8 cellular contexts compared by ENCODE assay signal in the genomic region with DNA sequence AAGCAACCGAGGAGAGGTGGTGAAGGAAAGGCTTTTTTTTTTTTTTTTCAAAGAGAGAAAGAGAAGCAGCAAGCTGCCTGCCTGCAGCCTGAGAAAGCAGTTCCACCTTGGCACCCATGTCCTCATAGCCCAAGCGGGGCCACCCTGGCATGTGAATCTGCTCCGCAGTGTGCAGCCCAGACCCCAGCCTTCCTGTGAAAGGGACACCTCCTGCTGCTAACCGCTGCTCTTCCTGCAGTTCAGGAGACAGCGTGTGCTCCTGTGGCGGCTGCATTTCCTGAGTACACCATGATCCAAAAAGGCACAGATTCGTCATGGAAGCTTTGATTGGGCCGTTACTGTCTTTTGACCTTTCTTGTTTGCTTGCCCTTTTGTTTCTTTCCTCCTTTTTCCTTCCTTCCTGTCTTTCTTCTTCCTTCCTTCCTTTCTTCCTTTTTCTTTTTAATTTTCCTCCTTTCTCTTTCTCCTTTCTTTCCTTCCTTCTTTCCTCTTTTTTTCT. TPM values are rescaled to one million over a fixed set of nuclear protein-coding genes. Genes with fewer than 3 reads are reported as not detected.
A peak's percentile ranks its signal among the peaks of the same experiment; 100 is the strongest.
DNase-seq lines count a peak whose midpoint lies in the region; ATAC-seq, FAIRE-seq and TF ChIP-seq lines count a peak whose summit lies in the region.
"Had no signal": no experiment of that assay in that cellular context is flagged by ENCODE, and none has a peak within 500 bp of the region (broad histone marks: within the 10 kb centered on the region; RNA-seq: fewer than 3 reads in every experiment).

No MANE protein-coding gene starts in this region.

- H3K9me3 ChIP-seq in H1 (ENCODE audit: insufficient read depth in 2 of 2, low read depth in 1 of 2, low read length in 1 of 2) (no peaks in the 10 kb centered on the region), small intestine (ENCODE audit: control insufficient read depth, low read depth) (no peaks in the 10 kb centered on the region)

- no peak for ATAC-seq in HG02642 (IDR thresholded peaks at IDR 0.05; ENCODE audit: poor library complexity, unreplicated experiment)
- ATAC-seq in GM19467 (IDR thresholded peaks at IDR 0.05; ENCODE audit: unreplicated experiment) = no peak

- no peaks in the 10 kb centered on the region for H3K27me3 ChIP-seq in H1 (replicated peaks in 1 of 4; ENCODE audit: control insufficient read depth in 3 of 4, extremely low read depth in 1 of 4, insufficient read depth in 3 of 4, low read length in 3 of 4)
- no peaks in the 10 kb centered on the region for H3K27me3 ChIP-seq in small intestine (ENCODE audit: control insufficient read depth in 2 of 2, insufficient read depth in 2 of 2, low read length in 2 of 2)

- H2BK12ac ChIP-seq in H1 (ENCODE audit: low read depth, low read length) = no peak overlapping the region

- H3K9ac ChIP-seq in H1 (replicated peaks in 1 of 4; ENCODE audit: extremely low read depth in 1 of 4, low read depth in 3 of 4, low read length in 3 of 4) = no peak overlapping the region

- peak overlapping the region; percentile 60; the same call in 1 of the 2 replicates for H3K18ac ChIP-seq in H1 (ENCODE audit: extremely low read depth, low read length)

- H2AK5ac ChIP-seq in H1 (ENCODE audit: low read depth, low read length) = no peak overlapping the region

- no peaks in the 10 kb centered on the region for H4K20me1 ChIP-seq in H1 (replicated peaks in 1 of 2; ENCODE audit: control insufficient read depth in 1 of 2, insufficient read depth in 2 of 2, low read length in 2 of 2)

- H3K23ac ChIP-seq in H1 (ENCODE audit: insufficient read length) = no peak overlapping the region

- H3K79me1 ChIP-seq in H1 (ENCODE audit: low read depth, low read length) = no peaks in the 10 kb centered on the region

- no peaks in the 10 kb centered on the region for H3K79me2 ChIP-seq in H1 (ENCODE audit: control insufficient read depth in 1 of 2, insufficient read depth in 2 of 2, low read length in 2 of 2)

- H3K4me3 ChIP-seq in H1 (ENCODE audit: extremely low read depth in 1 of 4, insufficient read depth in 2 of 4, low read depth in 3 of 4, low read length in 4 of 4) (peak overlapping the region in 1 of 4 experiments; percentile 17; a peak in 2 of 8 replicates), small intestine (ENCODE audit: low read depth in 1 of 2, low read length in 2 of 2) (no peak overlapping the region)

- no peak overlapping the region for H2BK20ac ChIP-seq in H1 (ENCODE audit: low read length)

- H3K36me3 ChIP-seq in H1 (ENCODE audit: control insufficient read depth in 2 of 4, insufficient read depth in 4 of 4, low read length in 3 of 4) = no peaks in the 10 kb centered on the region
- H3K36me3 ChIP-seq in small intestine (ENCODE audit: control insufficient read depth in 2 of 2, insufficient read depth in 2 of 2, low read length in 2 of 2) = no peaks in the 10 kb centered on the region

- H4K91ac ChIP-seq in H1 (replicated peaks; ENCODE audit: insufficient read length, low read length) = peak overlapping the region; percentile 34

- no peak overlapping the region for H3K56ac ChIP-seq in H1 (replicated peaks; ENCODE audit: insufficient read length, low read depth, low read length)

- H2AFZ ChIP-seq in H1 (ENCODE audit: low read length) = peak overlapping the region; percentile 87

- DNase-seq in KBM-7 (peak; percentile 64), H1 (ENCODE audit: low read depth in 1 of 2, low spot score in 2 of 2) (no peak), small intestine (peak; percentile 69), NCI-H1417 treated with DMSO at 0.1 percent for 48 hours (lab: John Stamatoyannopoulos, UW) (no peak)

- TF ChIP-seq EP300 in H1 (IDR thresholded peaks at IDR 0.05; ENCODE audit: borderline replicate concordance in 1 of 2, low read depth in 2 of 2, low read length in 2 of 2) = no peak

- no peak overlapping the region for H2BK120ac ChIP-seq in H1 (replicated peaks; ENCODE audit: low read depth, low read length)

- POLR2A ChIA-PET in H1 (lab: Charles Lee; ENCODE audit: partially characterized antibody) = interaction anchor here (0.9 to 1.0 kb wide), 2 partner anchors 11 to 23 kb away, joined by 3 read pairs; no protein-coding TSS in a partner anchor

- FAIRE-seq in H1 (lab: Jason Lieb, UNC) = no peak
- no peak for FAIRE-seq in small intestine (lab: Jason Lieb, UNC)

- H2BK5ac ChIP-seq in H1 (ENCODE audit: low read depth, low read length) = no peak overlapping the region

- CTCF ChIA-PET in H1 (lab: Charles Lee; ENCODE audit: partially characterized antibody) = interaction anchor here (1.1 kb wide), 1 partner anchor 137 kb away, joined by 5 read pairs; no protein-coding TSS in a partner anchor

- no peak for TF ChIP-seq CTCF in VCaP (conservative IDR thresholded peaks at IDR 0.05)
- TF ChIP-seq CTCF in H1 (IDR thresholded peaks at IDR 0.05; ENCODE audit: control extremely low read depth in 1 of 3, insufficient read depth in 1 of 3, low read depth in 1 of 3, low read length in 3 of 3) = no peak

- H3K4me1 ChIP-seq in H1 (replicated peaks in 1 of 4; ENCODE audit: control insufficient read depth in 3 of 4, insufficient read depth in 4 of 4, low read length in 3 of 4) = peaks cover 0 to 6% (median 3%) of the 10 kb centered on the region in 4 experiments; a peak in 5 of 7 replicates
- H3K4me1 ChIP-seq in small intestine (ENCODE audit: control insufficient read depth in 2 of 2, insufficient read depth in 1 of 2, low read depth in 1 of 2, low read length in 1 of 2) = peaks cover 0 to 1% of the 10 kb centered on the region in 2 donors

- peak overlapping the region in 1 of 2 experiments; percentile 55; a peak in 1 of 4 replicates for H3K4me2 ChIP-seq in H1 (ENCODE audit: insufficient read depth in 1 of 2, low read depth in 2 of 2, low read length in 2 of 2)

- in situ Hi-C loops in KBM-7 (cut with MboI; ENCODE audit: low pct_unique_long_range_greater_than_20kb, low sequenced_read_pairs) = no loop called here

- H3K23me2 ChIP-seq in H1 (ENCODE audit: low read depth, low read length) = no peaks in the 10 kb centered on the region; the same call in 1 of the 2 replicates

- no peak for TF ChIP-seq POLR2A in H1 (IDR thresholded peaks at IDR 0.05; ENCODE audit: control extremely low read depth in 1 of 2, low read depth in 2 of 2, low read length in 2 of 2)

- peak overlapping the region; percentile 69 for H3K4ac ChIP-seq in H1 (replicated peaks; ENCODE audit: insufficient read length, low read depth, low read length)

- no peak overlapping the region for H2BK15ac ChIP-seq in H1 (ENCODE audit: low read length)

- no peak overlapping the region for H3K14ac ChIP-seq in H1 (ENCODE audit: insufficient read length)

- H4K5ac ChIP-seq in H1 (ENCODE audit: insufficient read length, low read depth, low read length) = no peak overlapping the region

- H4K8ac ChIP-seq in H1 (ENCODE audit: extremely low read depth, insufficient read depth, low read length) = peak overlapping the region; percentile 48; the same call in 1 of the 2 replicates

- 39% methylated on average over 7 of the region's 8 CpGs; no CpG with 5 or more reads in 1 of the 2 experiments for WGBS in H1 (ENCODE audit: extremely low coverage in 1 of 2, insufficient coverage in 1 of 2, insufficient read length in 1 of 2, insufficient replicate concordance in 2 of 2, low coverage in 1 of 2, low lambda C conversion rate in 2 of 2, missing lambda C conversion rate in 1 of 2), 2 experiments
- 17 to 23% (median 18%) methylated on average over 8 of the region's 8 CpGs for WGBS in small intestine, 3 donors

- no peak for TF ChIP-seq RAD21 in H1 (IDR thresholded peaks at IDR 0.05 in 1 of 2, conservative IDR thresholded peaks at IDR 0.05 in 1 of 2; ENCODE audit: low read depth in 2 of 2, low read length in 2 of 2)

- H3K27ac ChIP-seq in VCaP (peak overlapping the region; percentile 17), H1 (ENCODE audit: low read depth, low read length) (no peak overlapping the region), small intestine (ENCODE audit: low read depth in 1 of 2, low read length in 1 of 2) (peak overlapping the region; percentile 15 to 28)

TF ChIP-seq in H1, 55 proteins besides CTCF, POLR2A, EP300 and RAD21 (continues in another document):
- no peak for TF ChIP-seq NANOG (IDR thresholded peaks at IDR 0.05; ENCODE audit: insufficient read depth, low read depth, low read length, poor library complexity, severe bottlenecking)
- no peak for TF ChIP-seq NRF1 (IDR thresholded peaks at IDR 0.05; ENCODE audit: low read depth, low read length)
- no peak for TF ChIP-seq SIX5 (IDR thresholded peaks at IDR 0.05; ENCODE audit: low read depth, low read length)
- no peak for TF ChIP-seq CBX8 (IDR thresholded peaks at IDR 0.05; ENCODE audit: borderline replicate concordance, low read depth, low read length)
- no peak for TF ChIP-seq GABPA (IDR thresholded peaks at IDR 0.05; ENCODE audit: borderline replicate concordance, insufficient read depth, low read length)
- TF ChIP-seq SP4 (IDR thresholded peaks at IDR 0.05; ENCODE audit: low read length) = no peak
- no peak for TF ChIP-seq TEAD4 (IDR thresholded peaks at IDR 0.05; ENCODE audit: low read depth, low read length)
- no peak for TF ChIP-seq SP2 (IDR thresholded peaks at IDR 0.05; ENCODE audit: low read length)
- no peak for TF ChIP-seq SIRT6 (IDR thresholded peaks at IDR 0.05; ENCODE audit: low read length)
- no peak for TF ChIP-seq YY1 (IDR thresholded peaks at IDR 0.05; ENCODE audit: low read depth, low read length)
- TF ChIP-seq, protein P1, sequence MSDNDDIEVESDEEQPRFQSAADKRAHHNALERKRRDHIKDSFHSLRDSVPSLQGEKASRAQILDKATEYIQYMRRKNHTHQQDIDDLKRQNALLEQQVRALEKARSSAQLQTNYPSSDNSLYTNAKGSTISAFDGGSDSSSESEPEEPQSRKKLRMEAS (IDR thresholded peaks at IDR 0.05) = no peak
- TF ChIP-seq, protein P2, sequence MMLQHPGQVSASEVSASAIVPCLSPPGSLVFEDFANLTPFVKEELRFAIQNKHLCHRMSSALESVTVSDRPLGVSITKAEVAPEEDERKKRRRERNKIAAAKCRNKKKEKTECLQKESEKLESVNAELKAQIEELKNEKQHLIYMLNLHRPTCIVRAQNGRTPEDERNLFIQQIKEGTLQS (IDR thresholded peaks at IDR 0.05; ENCODE audit: insufficient read depth, low read depth, low read length) = no peak
- no peak for TF ChIP-seq SP1 (IDR thresholded peaks at IDR 0.05; ENCODE audit: low read depth, low read length)
- TF ChIP-seq TCF12 (IDR thresholded peaks at IDR 0.05; ENCODE audit: low read depth, low read length) = no peak
- TF ChIP-seq BRCA1 (IDR thresholded peaks at IDR 0.05; ENCODE audit: low read depth, low read length) = no peak
- no peak for TF ChIP-seq RXRA (IDR thresholded peaks at IDR 0.05; ENCODE audit: insufficient read depth, low read depth, low read length)

RNA-seq across cellular contexts. Expression of a gene that starts 38.1 kb away (rescaled TPM):
- 0.71 and 0.74 TPM in 2 replicates for total RNA-seq in H1 (2021; fragmentation: NEBNext Ultra II Directional; extraction: Animal tissue kit (Norgen Biotek cat#: 25700))
- polyA plus RNA-seq in H1 (2011; rRNA removed) = 1.3 and 1.5 TPM in 2 replicates
- 0.81 TPM for polyA plus RNA-seq in H1 (2011; cell fraction: cytosol; rRNA removed)
- 1.4 TPM for polyA plus RNA-seq in H1 (2011; cell fraction: nucleus; rRNA removed)
- polyA plus RNA-seq in H1 (2012, experiment 1 of 2) = 0.75 to 1.2 TPM (median 1.0 TPM) in 4 replicates
- polyA plus RNA-seq in H1 (2012, experiment 2 of 2) = 0.20 TPM
- polyA plus RNA-seq in H1 (2013, experiment 1 of 2) = 0.63 TPM
- 0.55 TPM for polyA plus RNA-seq in H1 (2013, experiment 2 of 2)
- polyA minus RNA-seq in H1 (2011; rRNA and poly(A)+ RNA removed) = 1.2 and 1.5 TPM in 2 replicates
- 2.6 TPM for polyA minus RNA-seq in H1 (2011; cell fraction: cytosol; rRNA and poly(A)+ RNA removed)
- polyA minus RNA-seq in H1 (2011; cell fraction: nucleus; rRNA and poly(A)+ RNA removed) = 4.5 TPM
- 1 to 10 TPM; 1.8 to 5.9 (median 3.0) TPM for polyA plus RNA-seq in small intestine
- total RNA-seq: NCI-H460 had no signal

Comparison
In these comparisons a context has a peak if more than half of its experiments do, and no peak if none do; other contexts are left out.
1. DNase-seq: peak in KBM-7 (single experiment) and small intestine (single experiment); none in H1 (0 of 2) and NCI-H1417 treated with DMSO at 0.1 percent for 48 hours (single experiment).